Comparison of ENCODE assay signal across 8 cellular contexts in genomic region chr14:63438065-63438757, GRCh38.
DNase-seq lines count a peak whose midpoint lies in the region; ATAC-seq and TF ChIP-seq lines count a peak whose summit lies in the region.

No MANE protein-coding gene starts in this region.

- no peaks in the 10 kb centered on the region for H3K9me3 ChIP-seq in SK-N-MC (ENCODE audit: low read depth, low read length)
- no peaks in the 10 kb centered on the region for H3K9me3 ChIP-seq in testis

- peak overlapping the region; percentile 57 for H3K4me3 Mint-ChIP-seq in memory B cell

- H3K27me3 Mint-ChIP-seq in memory B cell = no peaks in the 10 kb centered on the region

- ATAC-seq in HG02938 (IDR thresholded peaks at IDR 0.05; ENCODE audit: unreplicated experiment) (peak; percentile 72), memory B cell (ENCODE audit: low read depth) (peak; percentile 64), HG02623 (IDR thresholded peaks at IDR 0.05; ENCODE audit: unreplicated experiment) (no peak)

- H3K27me3 ChIP-seq in testis = no peaks in the 10 kb centered on the region

- peaks cover 30% of the 10 kb centered on the region for H3K4me1 ChIP-seq in testis

- H3K27ac ChIP-seq in SK-N-MC = peak overlapping the region; percentile 48
- H3K27ac ChIP-seq in coronary artery = peak overlapping the region; percentile 52 to 70
- H3K27ac ChIP-seq in testis = no peak overlapping the region

- H3K4me3 ChIP-seq in SK-N-MC = peak overlapping the region; percentile 39; the same call in 1 of the 2 replicates
- peak overlapping the region; percentile 53 for H3K4me3 ChIP-seq in coronary artery
- H3K4me3 ChIP-seq in testis = no peak overlapping the region

- no peak for TF ChIP-seq POLR2A in testis (IDR thresholded peaks at IDR 0.05)

- intact Hi-C loops in testis (cut with DNase I; ENCODE audit: low total_unique reads) = no loop called here

- no peaks in the 10 kb centered on the region for H3K9me3 Mint-ChIP-seq in memory B cell

- H3K36me3 Mint-ChIP-seq in memory B cell = peaks cover 15% of the 10 kb centered on the region

- peak; percentile 91 for DNase-seq in ELR (ENCODE audit: low read depth)
- no peak for DNase-seq in SK-N-MC (ENCODE audit: low read depth, low spot score)
- peak; percentile 76 for DNase-seq in coronary artery (ENCODE audit: low spot score)
- no peak for DNase-seq in memory B cell (ENCODE audit: low spot score in 2 of 2)
- DNase-seq in testis = peak; percentile 59
- DNase-seq in NCI-H187 (lab: John Stamatoyannopoulos, UW) = no peak

- H3K36me3 ChIP-seq in SK-N-MC (ENCODE audit: insufficient read depth, low read length) (0 out of 2 replicates have a peak, but pooled peaks cover 4% of the 10 kb centered on the region), testis (ENCODE audit: low read depth, missing control alignments) (no peaks in the 10 kb centered on the region)

- WGBS in testis, 2 donors = 62 to 71% methylated on average over 1 of the region's 1 CpG

- no peak overlapping the region for H3K9ac ChIP-seq in SK-N-MC (ENCODE audit: insufficient read length)

- peaks cover 37% of the 10 kb centered on the region for H3K4me1 Mint-ChIP-seq in memory B cell

- TF ChIP-seq CTCF in coronary artery (IDR thresholded peaks at IDR 0.05) (no peak), testis (IDR thresholded peaks at IDR 0.05) (no peak)

- H3K27ac Mint-ChIP-seq in memory B cell = peak overlapping the region; percentile 69

Comparison
In these comparisons a context has a peak if more than half of its experiments do, and no peak if none do; other contexts are left out.
1. DNase-seq: peak in ELR (single experiment), coronary artery (single experiment) and testis (single experiment); none in SK-N-MC (single experiment), memory B cell (0 of 2) and NCI-H187 (0 of 2).
2. H3K27ac ChIP-seq: peak in SK-N-MC (single experiment) and coronary artery (2 of 2); none in testis (0 of 2).
3. H3K4me3 ChIP-seq: peak in SK-N-MC (single experiment) and coronary artery (single experiment); none in testis (0 of 2).